ENCODE assay signal across 1 cellular context in genomic region chr14:92726135-92726932, GRCh38.
TF ChIP-seq lines count a peak whose summit lies in the region.

No MANE protein-coding gene starts in this region.

TF ChIP-seq in GM23338, 12 proteins besides CTCF, POLR2A, EP300 and RAD21 (continued from another document):
- TF ChIP-seq REST (IDR thresholded peaks at IDR 0.05; ENCODE audit: unreplicated experiment) (no peak), ZNF462 (CRISPR knock-in tag; IDR thresholded peaks at IDR 0.05) (no peak), STAT1 (IDR thresholded peaks at IDR 0.05; ENCODE audit: unreplicated experiment) (no peak)
